ENCODE assay signal across 1 cellular context in the genomic region with DNA sequence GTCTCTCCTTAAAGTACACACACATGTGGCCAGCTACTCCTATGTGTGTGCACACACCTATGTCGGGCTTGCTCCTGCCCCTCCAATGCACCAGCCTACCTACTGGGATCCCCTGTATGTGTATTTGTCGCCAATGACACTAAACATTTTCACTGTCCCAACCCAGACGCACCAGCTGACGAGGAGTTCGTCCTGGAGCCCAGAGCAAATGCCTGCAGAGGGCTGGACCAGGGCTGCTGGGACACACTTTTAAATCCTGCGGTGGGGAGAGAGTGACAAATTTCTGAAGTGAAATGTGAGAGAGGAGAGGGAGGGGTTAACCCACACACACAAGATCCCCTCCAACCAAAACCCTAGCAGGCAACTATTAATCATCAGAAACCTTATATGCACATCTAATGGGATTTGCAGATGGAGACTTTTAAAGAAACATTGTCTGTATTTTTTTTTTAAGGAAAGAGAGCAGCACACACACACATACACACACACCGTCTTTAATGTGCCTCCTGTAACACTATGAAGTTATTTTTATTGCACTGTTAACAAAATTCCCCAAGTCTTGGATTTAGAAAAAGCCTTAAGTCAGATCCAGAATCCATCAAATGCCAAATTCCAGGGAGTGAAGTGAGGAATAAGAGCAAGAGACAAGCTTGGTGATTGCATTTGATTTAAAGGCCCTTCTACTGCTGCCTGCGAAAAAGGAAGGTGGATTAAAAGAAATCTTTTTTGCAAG.
TF ChIP-seq lines count a peak whose summit lies in the region.

Gene MEOX1, minus strand, starts transcription at position 224 of the 733 bp plus-strand sequence. CDS start 388 bp downstream, outside the sequence.

TF ChIP-seq in HEK293, 187 proteins besides CTCF, POLR2A, EP300 and RAD21 (continued from another document and continues in another):
- TF ChIP-seq, protein P1, sequence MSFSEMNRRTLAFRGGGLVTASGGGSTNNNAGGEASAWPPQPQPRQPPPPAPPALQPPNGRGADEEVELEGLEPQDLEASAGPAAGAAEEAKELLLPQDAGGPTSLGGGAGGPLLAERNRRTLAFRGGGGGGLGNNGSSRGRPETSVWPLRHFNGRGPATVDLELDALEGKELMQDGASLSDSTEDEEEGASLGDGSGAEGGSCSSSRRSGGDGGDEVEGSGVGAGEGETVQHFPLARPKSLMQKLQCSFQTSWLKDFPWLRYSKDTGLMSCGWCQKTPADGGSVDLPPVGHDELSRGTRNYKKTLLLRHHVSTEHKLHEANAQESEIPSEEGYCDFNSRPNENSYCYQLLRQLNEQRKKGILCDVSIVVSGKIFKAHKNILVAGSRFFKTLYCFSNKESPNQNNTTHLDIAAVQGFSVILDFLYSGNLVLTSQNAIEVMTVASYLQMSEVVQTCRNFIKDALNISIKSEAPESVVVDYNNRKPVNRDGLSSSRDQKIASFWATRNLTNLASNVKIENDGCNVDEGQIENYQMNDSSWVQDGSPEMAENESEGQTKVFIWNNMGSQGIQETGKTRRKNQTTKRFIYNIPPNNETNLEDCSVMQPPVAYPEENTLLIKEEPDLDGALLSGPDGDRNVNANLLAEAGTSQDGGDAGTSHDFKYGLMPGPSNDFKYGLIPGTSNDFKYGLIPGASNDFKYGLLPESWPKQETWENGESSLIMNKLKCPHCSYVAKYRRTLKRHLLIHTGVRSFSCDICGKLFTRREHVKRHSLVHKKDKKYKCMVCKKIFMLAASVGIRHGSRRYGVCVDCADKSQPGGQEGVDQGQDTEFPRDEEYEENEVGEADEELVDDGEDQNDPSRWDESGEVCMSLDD (tag by site-specific recombination; IDR thresholded peaks at IDR 0.05) = no peak
- TF ChIP-seq ZNF155 (tag by site-specific recombination; IDR thresholded peaks at IDR 0.05) (no peak), ZNF280D (tag by site-specific recombination; IDR thresholded peaks at IDR 0.05) (no peak), ZNF843 (tag by site-specific recombination; IDR thresholded peaks at IDR 0.05) (no peak), ZNF677 (tag by site-specific recombination; IDR thresholded peaks at IDR 0.05) (no peak), ZNF433 (tag by site-specific recombination; IDR thresholded peaks at IDR 0.05; ENCODE audit: low read depth) (no peak), SCRT1 (tag by site-specific recombination; IDR thresholded peaks at IDR 0.05; ENCODE audit: borderline replicate concordance) (no peak), GLI4 (tag by site-specific recombination; IDR thresholded peaks at IDR 0.05) (no peak), PRDM1 (tag by site-specific recombination; IDR thresholded peaks at IDR 0.05) (peak; percentile 56), ZNF707 (tag by site-specific recombination; IDR thresholded peaks at IDR 0.05) (no peak), REPIN1 (tag by site-specific recombination; IDR thresholded peaks at IDR 0.05; ENCODE audit: low read depth) (no peak), ZNF660 (tag by site-specific recombination; IDR thresholded peaks at IDR 0.05) (no peak), ZNF621 (tag by site-specific recombination; IDR thresholded peaks at IDR 0.05) (no peak), ZNF747 (tag by site-specific recombination; IDR thresholded peaks at IDR 0.05) (no peak), KLF8 (tag by site-specific recombination; IDR thresholded peaks at IDR 0.05) (peak; percentile 25), ZSCAN30 (tag by site-specific recombination; IDR thresholded peaks at IDR 0.05) (0 out of 2 replicates have a peak, but pooled peaks have one; percentile 21), ZNF585B (tag by site-specific recombination; IDR thresholded peaks at IDR 0.05) (no peak), ZNF521 (tag by site-specific recombination; IDR thresholded peaks at IDR 0.05) (no peak), PRDM6 (tag by site-specific recombination; IDR thresholded peaks at IDR 0.05) (no peak; the same call in 1 of the 2 replicates), ZSCAN5A (tag by site-specific recombination; IDR thresholded peaks at IDR 0.05) (no peak), ZEB2 (tag by site-specific recombination; IDR thresholded peaks at IDR 0.05) (peak; percentile 46; the same call in 1 of the 2 replicates), ZNF23 (tag by site-specific recombination; IDR thresholded peaks at IDR 0.05; ENCODE audit: borderline replicate concordance) (no peak), ZNF2 (tag by site-specific recombination; IDR thresholded peaks at IDR 0.05) (no peak), ZNF624 (tag by site-specific recombination; IDR thresholded peaks at IDR 0.05) (no peak), ZNF114 (tag by site-specific recombination; IDR thresholded peaks at IDR 0.05) (no peak), ZNF426 (tag by site-specific recombination; IDR thresholded peaks at IDR 0.05) (no peak), ZNF350 (tag by site-specific recombination; IDR thresholded peaks at IDR 0.05) (no peak), ZNF292 (tag by site-specific recombination; IDR thresholded peaks at IDR 0.05; ENCODE audit: borderline replicate concordance, low read depth) (no peak), SP7 (tag by site-specific recombination; IDR thresholded peaks at IDR 0.05) (peak; percentile 65; the same call in 1 of the 2 replicates), ZFHX2 (tag by site-specific recombination; conservative IDR thresholded peaks at IDR 0.05) (no peak), ZNF76 (tag by site-specific recombination; IDR thresholded peaks at IDR 0.05; ENCODE audit: borderline replicate concordance, low read depth) (0 out of 2 replicates have a peak, but pooled peaks have one; percentile 20), ZNF211 (tag by site-specific recombination; IDR thresholded peaks at IDR 0.05; ENCODE audit: low read depth) (no peak), ZNF701 (tag by site-specific recombination; IDR thresholded peaks at IDR 0.05) (no peak), ZNF510 (tag by site-specific recombination; IDR thresholded peaks at IDR 0.05; ENCODE audit: insufficient replicate concordance) (no peak), ZNF157 (tag by site-specific recombination; IDR thresholded peaks at IDR 0.05) (no peak), ZBTB7A (tag by site-specific recombination; IDR thresholded peaks at IDR 0.05; ENCODE audit: low read depth) (no peak), ZNF777 (tag by site-specific recombination; IDR thresholded peaks at IDR 0.05; ENCODE audit: borderline replicate concordance) (no peak), ZNF776 (tag by site-specific recombination; IDR thresholded peaks at IDR 0.05; ENCODE audit: borderline replicate concordance) (no peak), ZNF654 (tag by site-specific recombination; IDR thresholded peaks at IDR 0.05; ENCODE audit: low read depth) (no peak), ZNF670 (tag by site-specific recombination; IDR thresholded peaks at IDR 0.05; ENCODE audit: low read depth) (no peak), ZNF366 (tag by site-specific recombination; conservative IDR thresholded peaks at IDR 0.05) (0 out of 2 replicates have a peak, but pooled peaks have one; percentile 28), INSM2 (tag by site-specific recombination; IDR thresholded peaks at IDR 0.05) (no peak), YY1 (tag by site-specific recombination; IDR thresholded peaks at IDR 0.05) (no peak), ZBTB8A (tag by site-specific recombination; IDR thresholded peaks at IDR 0.05) (peak; percentile 43), TRIM28 (IDR thresholded peaks at IDR 0.05; ENCODE audit: borderline replicate concordance, low read length) (no peak), ZNF239 (tag by site-specific recombination; IDR thresholded peaks at IDR 0.05) (no peak), ZNF530 (tag by site-specific recombination; IDR thresholded peaks at IDR 0.05; ENCODE audit: low read depth) (no peak)
- TF ChIP-seq, protein P2, sequence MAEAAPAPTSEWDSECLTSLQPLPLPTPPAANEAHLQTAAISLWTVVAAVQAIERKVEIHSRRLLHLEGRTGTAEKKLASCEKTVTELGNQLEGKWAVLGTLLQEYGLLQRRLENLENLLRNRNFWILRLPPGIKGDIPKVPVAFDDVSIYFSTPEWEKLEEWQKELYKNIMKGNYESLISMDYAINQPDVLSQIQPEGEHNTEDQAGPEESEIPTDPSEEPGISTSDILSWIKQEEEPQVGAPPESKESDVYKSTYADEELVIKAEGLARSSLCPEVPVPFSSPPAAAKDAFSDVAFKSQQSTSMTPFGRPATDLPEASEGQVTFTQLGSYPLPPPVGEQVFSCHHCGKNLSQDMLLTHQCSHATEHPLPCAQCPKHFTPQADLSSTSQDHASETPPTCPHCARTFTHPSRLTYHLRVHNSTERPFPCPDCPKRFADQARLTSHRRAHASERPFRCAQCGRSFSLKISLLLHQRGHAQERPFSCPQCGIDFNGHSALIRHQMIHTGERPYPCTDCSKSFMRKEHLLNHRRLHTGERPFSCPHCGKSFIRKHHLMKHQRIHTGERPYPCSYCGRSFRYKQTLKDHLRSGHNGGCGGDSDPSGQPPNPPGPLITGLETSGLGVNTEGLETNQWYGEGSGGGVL (tag by site-specific recombination; IDR thresholded peaks at IDR 0.05) = 0 out of 2 replicates have a peak, but pooled peaks have one; percentile 26
- TF ChIP-seq, protein P3, sequence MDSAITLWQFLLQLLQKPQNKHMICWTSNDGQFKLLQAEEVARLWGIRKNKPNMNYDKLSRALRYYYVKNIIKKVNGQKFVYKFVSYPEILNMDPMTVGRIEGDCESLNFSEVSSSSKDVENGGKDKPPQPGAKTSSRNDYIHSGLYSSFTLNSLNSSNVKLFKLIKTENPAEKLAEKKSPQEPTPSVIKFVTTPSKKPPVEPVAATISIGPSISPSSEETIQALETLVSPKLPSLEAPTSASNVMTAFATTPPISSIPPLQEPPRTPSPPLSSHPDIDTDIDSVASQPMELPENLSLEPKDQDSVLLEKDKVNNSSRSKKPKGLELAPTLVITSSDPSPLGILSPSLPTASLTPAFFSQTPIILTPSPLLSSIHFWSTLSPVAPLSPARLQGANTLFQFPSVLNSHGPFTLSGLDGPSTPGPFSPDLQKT (IDR thresholded peaks at IDR 0.05; ENCODE audit: borderline replicate concordance, low read depth, low read length) = no peak
- TF ChIP-seq, protein P4, sequence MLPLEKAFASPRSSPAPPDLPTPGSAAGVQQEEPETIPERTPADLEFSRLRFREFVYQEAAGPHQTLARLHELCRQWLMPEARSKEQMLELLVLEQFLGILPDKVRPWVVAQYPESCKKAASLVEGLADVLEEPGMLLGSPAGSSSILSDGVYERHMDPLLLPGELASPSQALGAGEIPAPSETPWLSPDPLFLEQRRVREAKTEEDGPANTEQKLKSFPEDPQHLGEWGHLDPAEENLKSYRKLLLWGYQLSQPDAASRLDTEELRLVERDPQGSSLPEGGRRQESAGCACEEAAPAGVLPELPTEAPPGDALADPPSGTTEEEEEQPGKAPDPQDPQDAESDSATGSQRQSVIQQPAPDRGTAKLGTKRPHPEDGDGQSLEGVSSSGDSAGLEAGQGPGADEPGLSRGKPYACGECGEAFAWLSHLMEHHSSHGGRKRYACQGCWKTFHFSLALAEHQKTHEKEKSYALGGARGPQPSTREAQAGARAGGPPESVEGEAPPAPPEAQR (tag by site-specific recombination; IDR thresholded peaks at IDR 0.05) = no peak
